12 cellular contexts compared by ENCODE assay signal in genomic region chr3:23800731-23801130, GRCh38. TPM values are rescaled to one million over a fixed set of nuclear protein-coding genes. Genes with fewer than 3 reads are reported as not detected.
DNase-seq lines count a peak whose midpoint lies in the region; ATAC-seq lines count a peak whose summit lies in the region.
"Had no signal": no experiment of that assay in that cellular context is flagged by ENCODE, and none has a peak within 500 bp of the region (broad histone marks: within the 10 kb centered on the region; RNA-seq: fewer than 3 reads in every experiment).

No MANE protein-coding gene starts in this region.

- no peak overlapping the region for H3K27ac ChIP-seq in caudate nucleus (ENCODE audit: low read depth, low read length)

- H3K27me3 Mint-ChIP-seq in memory B cell (no peaks in the 10 kb centered on the region), T-cell (no peaks in the 10 kb centered on the region)

- POLR2A ChIA-PET in T-cell (lab: Charles Lee), result no interaction called here

- H3K4me1 Mint-ChIP-seq in memory B cell (peaks cover 4% of the 10 kb centered on the region), T-cell (peaks cover 6% of the 10 kb centered on the region in 3 donors)

- no peak overlapping the region for H3K4me3 Mint-ChIP-seq in memory B cell
- H3K4me3 Mint-ChIP-seq in T-cell, result no peak overlapping the region
- H3K4me3 Mint-ChIP-seq: activated CD4-positive, alpha-beta T cell treated with anti-CD3 and anti-CD28 coated beads, Interleukin-2, amount 10 ng/mL, durations not matched to agents 24 days and 14 days had no signal

- H3K36me3 Mint-ChIP-seq in memory B cell (no peaks in the 10 kb centered on the region), T-cell (no peaks in the 10 kb centered on the region)

- ATAC-seq in memory B cell (ENCODE audit: low read depth) (peak; percentile 39), T-cell (replicated peaks in 1 of 4) (no peak), GM21717 (IDR thresholded peaks at IDR 0.05; ENCODE audit: unreplicated experiment) (no peak)

- CTCF ChIA-PET in T-cell (lab: Charles Lee), result no interaction called here

- H3K9me3 Mint-ChIP-seq in memory B cell (no peaks in the 10 kb centered on the region), T-cell (no peaks in the 10 kb centered on the region)
- H3K9me3 Mint-ChIP-seq: activated CD4-positive, alpha-beta T cell treated with anti-CD3 and anti-CD28 coated beads, Interleukin-2, amount 10 ng/mL, durations not matched to agents 24 days and 14 days had no signal

- DNase-seq in EL, result peak; percentile 3
- DNase-seq in LHCN-M2 (ENCODE audit: low read depth), result peak; percentile 33
- DNase-seq in cerebellum (ENCODE audit: low spot score), result peak; percentile 61
- DNase-seq in memory B cell (ENCODE audit: low spot score in 2 of 2), result no peak
- DNase-seq in caudate nucleus (lab: John Stamatoyannopoulos, UW), result no peak
- no peak for DNase-seq in T-cell
- DNase-seq in central memory CD4-positive, alpha-beta T cell, result no peak
- DNase-seq: activated CD4-positive, alpha-beta T cell treated with anti-CD3 and anti-CD28 coated beads, Interleukin-2, amount 10 ng/mL, durations not matched to agents 24 days and 14 days; GDM1; mesendoderm; stimulated activated CD4-positive, alpha-beta T cell treated with anti-CD3 and anti-CD28 coated beads, Interleukin-4, amount 100 ng/mL, for 1 hour had no signal

- H3K27ac Mint-ChIP-seq in memory B cell, result no peak overlapping the region
- H3K27ac Mint-ChIP-seq in T-cell, result no peak overlapping the region
- H3K27ac Mint-ChIP-seq: activated CD4-positive, alpha-beta T cell treated with anti-CD3 and anti-CD28 coated beads, Interleukin-2, amount 10 ng/mL, durations not matched to agents 24 days and 14 days had no signal

RNA-seq across cellular contexts. Expression of gene UBE2E1, which starts 5.0 kb away (rescaled TPM):
- 44.3 and 65.8 TPM in 2 replicates for total RNA-seq in LHCN-M2 (2014; rRNA removed)
- polyA plus RNA-seq in LHCN-M2 (2012), result 57.4 TPM
- 76.2 TPM for total RNA-seq in cerebellum
- total RNA-seq in T-cell, result 10 to 100 TPM; 39.1 to 71.8 (median 51.6) TPM

Comparison
In these comparisons a context has a peak if more than half of its experiments do, and no peak if none do; other contexts are left out.
1. DNase-seq: peak in EL (single experiment), LHCN-M2 (single experiment) and cerebellum (single experiment); none in memory B cell (0 of 2), caudate nucleus (0 of 61), T-cell (0 of 34) and central memory CD4-positive, alpha-beta T cell (single experiment).